ENCODE assay signal across 1 cellular context in genomic region chr20:53778041-53778516, GRCh38.
TF ChIP-seq lines count a peak whose summit lies in the region.

No MANE protein-coding gene starts in this region.

TF ChIP-seq in IMR-90, 13 proteins besides CTCF, POLR2A, EP300 and RAD21 (continued from another document):
- no peak for TF ChIP-seq USF2 (IDR thresholded peaks at IDR 0.05; ENCODE audit: low read depth, low read length)
- peak; percentile 31; the same call in 1 of the 2 replicates for TF ChIP-seq CEBPB (IDR thresholded peaks at IDR 0.05; ENCODE audit: low read depth, low read length)
